12 cellular contexts compared by ENCODE assay signal in genomic region chr6:153108320-153108719, GRCh38. TPM values are rescaled to one million over a fixed set of nuclear protein-coding genes. Genes with fewer than 3 reads are reported as not detected.
DNase-seq lines count a peak whose midpoint lies in the region; ATAC-seq, FAIRE-seq and TF ChIP-seq lines count a peak whose summit lies in the region.
"Had no signal": no experiment of that assay in that cellular context is flagged by ENCODE, and none has a peak within 500 bp of the region (broad histone marks: within the 10 kb centered on the region; RNA-seq: fewer than 3 reads in every experiment).

No MANE protein-coding gene starts in this region.

- no peak overlapping the region for H3K4me2 ChIP-seq in PC-3 (ENCODE audit: low read length)
- no peak overlapping the region for H3K4me2 ChIP-seq in H1 (ENCODE audit: insufficient read depth in 1 of 2, low read depth in 2 of 2, low read length in 2 of 2)

- no peaks in the 10 kb centered on the region for H3K27me3 Mint-ChIP-seq in osteocyte (ENCODE audit: unreplicated experiment)
- peaks cover 29% of the 10 kb centered on the region for H3K27me3 Mint-ChIP-seq in activated T-cell treated with anti-CD3 and anti-CD28 coated beads, Interleukin-2, amount 50 U/mL, for 24 hours

- H3K27me3 ChIP-seq in PC-3 (ENCODE audit: low read length): no peaks in the 10 kb centered on the region
- H3K27me3 ChIP-seq in H1 (replicated peaks in 1 of 4; ENCODE audit: control insufficient read depth in 3 of 4, extremely low read depth in 1 of 4, insufficient read depth in 3 of 4, low read length in 3 of 4): no peaks in the 10 kb centered on the region
- H3K27me3 ChIP-seq: esophagus muscularis mucosa, sigmoid colon had no signal

- H2BK15ac ChIP-seq in H1 (ENCODE audit: low read length): no peak overlapping the region

- H4K20me1 ChIP-seq in PC-3 (ENCODE audit: low read length) (no peaks in the 10 kb centered on the region), H1 (replicated peaks in 1 of 2; ENCODE audit: control insufficient read depth in 1 of 2, insufficient read depth in 2 of 2, low read length in 2 of 2) (no peaks in the 10 kb centered on the region)

- H3K9me3 ChIP-seq in PC-3 (ENCODE audit: low read length): no peaks in the 10 kb centered on the region
- 0 out of 4 replicates have a peak, but pooled peaks cover 0 to 3% of the 10 kb centered on the region in 2 experiments for H3K9me3 ChIP-seq in H1 (ENCODE audit: insufficient read depth in 2 of 2, low read depth in 1 of 2, low read length in 1 of 2)
- H3K9me3 ChIP-seq: lower lobe of right lung, sigmoid colon had no signal

- H3K79me2 ChIP-seq in PC-3 (ENCODE audit: low read length) (no peaks in the 10 kb centered on the region), H1 (ENCODE audit: control insufficient read depth in 1 of 2, insufficient read depth in 2 of 2, low read length in 2 of 2) (peaks cover 0 to 5% of the 10 kb centered on the region in 2 experiments; a peak in 1 of 4 replicates)

- TF ChIP-seq CTCF in PC-3 (conservative IDR thresholded peaks at IDR 0.05; ENCODE audit: low read depth, low read length): peak; percentile 64
- TF ChIP-seq CTCF in H1 (IDR thresholded peaks at IDR 0.05; ENCODE audit: control extremely low read depth in 1 of 3, insufficient read depth in 1 of 3, low read depth in 1 of 3, low read length in 3 of 3): peak in 1 of 3 experiments; percentile 31; a peak in 2 of 4 replicates
- peak; percentile 55 for TF ChIP-seq CTCF in osteocyte (IDR thresholded peaks at IDR 0.05)

- H3K18ac ChIP-seq in H1 (ENCODE audit: extremely low read depth, low read length): no peak overlapping the region

- H2BK5ac ChIP-seq in H1 (ENCODE audit: low read depth, low read length): no peak overlapping the region

- H3K9me3 Mint-ChIP-seq in osteocyte (ENCODE audit: unreplicated experiment): peaks cover 13% of the 10 kb centered on the region
- H3K9me3 Mint-ChIP-seq in activated T-cell treated with anti-CD3 and anti-CD28 coated beads, Interleukin-2, amount 50 U/mL, for 24 hours: peaks cover 6% of the 10 kb centered on the region

- H3K4me3 Mint-ChIP-seq in osteocyte (ENCODE audit: unreplicated experiment): no peak overlapping the region
- no peak overlapping the region for H3K4me3 Mint-ChIP-seq in activated T-cell treated with anti-CD3 and anti-CD28 coated beads, Interleukin-2, amount 50 U/mL, for 24 hours

- CTCF ChIA-PET in PC-3 (lab: Charles Lee) (interaction anchor here (0.9 to 1.0 kb wide), 2 partner anchors 19 to 76 kb away, joined by 4 read pairs; no protein-coding TSS in a partner anchor), H1 (lab: Charles Lee; ENCODE audit: partially characterized antibody) (interaction anchor here (0.6 to 3.4 kb wide), 11 partner anchors 11 to 85 kb away, joined by 3 to 14 read pairs (median 4); no protein-coding TSS in a partner anchor)

- H3K36me3 ChIP-seq in PC-3 (ENCODE audit: low read depth, low read length) (no peaks in the 10 kb centered on the region), H1 (ENCODE audit: control insufficient read depth in 2 of 4, insufficient read depth in 4 of 4, low read length in 3 of 4) (no peaks in the 10 kb centered on the region)
- H3K36me3 ChIP-seq: esophagus muscularis mucosa, lower lobe of right lung, sigmoid colon had no signal

- H3K4ac ChIP-seq in H1 (replicated peaks; ENCODE audit: insufficient read length, low read depth, low read length): no peak overlapping the region

- no peak overlapping the region for H3K9ac ChIP-seq in PC-3 (ENCODE audit: low read length)
- H3K9ac ChIP-seq in H1 (replicated peaks in 1 of 4; ENCODE audit: extremely low read depth in 1 of 4, low read depth in 3 of 4, low read length in 3 of 4): no peak overlapping the region

- H3K56ac ChIP-seq in H1 (replicated peaks; ENCODE audit: insufficient read length, low read depth, low read length): no peak overlapping the region

- TF ChIP-seq POLR2A in H1 (IDR thresholded peaks at IDR 0.05; ENCODE audit: control extremely low read depth in 1 of 2, low read depth in 2 of 2, low read length in 2 of 2): no peak

- H3K4me1 ChIP-seq in PC-3 (ENCODE audit: insufficient read depth, low read length): no peaks in the 10 kb centered on the region
- peaks cover 0 to 6% (median 2%) of the 10 kb centered on the region in 4 experiments; a peak in 4 of 7 replicates for H3K4me1 ChIP-seq in H1 (replicated peaks in 1 of 4; ENCODE audit: control insufficient read depth in 3 of 4, insufficient read depth in 4 of 4, low read length in 3 of 4)
- H3K4me1 ChIP-seq: lower lobe of right lung had no signal

- H3K9me2 ChIP-seq in PC-3 (replicated peaks; ENCODE audit: low read length): no peaks in the 10 kb centered on the region

- H3K36me3 Mint-ChIP-seq in osteocyte (ENCODE audit: unreplicated experiment): peaks cover 6% of the 10 kb centered on the region
- no peaks in the 10 kb centered on the region for H3K36me3 Mint-ChIP-seq in activated T-cell treated with anti-CD3 and anti-CD28 coated beads, Interleukin-2, amount 50 U/mL, for 24 hours (ENCODE audit: low read depth)

- POLR2A ChIA-PET in PC-3 (lab: Charles Lee; ENCODE audit: unreplicated experiment): no interaction called here
- POLR2A ChIA-PET in H1 (lab: Charles Lee; ENCODE audit: partially characterized antibody): no interaction called here

- peak; percentile 45; the same call in 1 of the 2 replicates for ATAC-seq in PC-3
- ATAC-seq in HG03457 (IDR thresholded peaks at IDR 0.05; ENCODE audit: unreplicated experiment): no peak
- ATAC-seq in GM21515 (IDR thresholded peaks at IDR 0.05; ENCODE audit: unreplicated experiment): no peak
- ATAC-seq: lower lobe of right lung had no signal

- H4K91ac ChIP-seq in H1 (replicated peaks; ENCODE audit: insufficient read length, low read length): no peak overlapping the region

- no peak overlapping the region for H2BK20ac ChIP-seq in H1 (ENCODE audit: low read length)

- H3F3A ChIP-seq in PC-3 (ENCODE audit: low read length, unreplicated experiment): no peaks in the 10 kb centered on the region

- intact Hi-C loops in PC-3 (cut with micrococcal nuclease): loop anchor here (1.0 to 5.0 kb wide), 3 partner anchors 18 to 204 kb away; no protein-coding TSS in a partner anchor

- H3K4me1 Mint-ChIP-seq in osteocyte (ENCODE audit: unreplicated experiment): peaks cover 6% of the 10 kb centered on the region
- H3K4me1 Mint-ChIP-seq in activated T-cell treated with anti-CD3 and anti-CD28 coated beads, Interleukin-2, amount 50 U/mL, for 24 hours (ENCODE audit: low read depth): no peaks in the 10 kb centered on the region

- FAIRE-seq in H1 (lab: Jason Lieb, UNC): no peak
- FAIRE-seq: TTC549 had no signal

- H2AK5ac ChIP-seq in H1 (ENCODE audit: low read depth, low read length): no peak overlapping the region

- BruUV-seq in PC-3 (replicated peaks; lab: Mats Ljungman, UMichigan): no TSS peak

- no peak overlapping the region for H4K8ac ChIP-seq in H1 (ENCODE audit: extremely low read depth, insufficient read depth, low read length)

- H3K23ac ChIP-seq in H1 (ENCODE audit: insufficient read length): no peak overlapping the region

- TF ChIP-seq EP300 in H1 (IDR thresholded peaks at IDR 0.05; ENCODE audit: borderline replicate concordance in 1 of 2, low read depth in 2 of 2, low read length in 2 of 2): no peak

- no peaks in the 10 kb centered on the region for H3K79me1 ChIP-seq in H1 (ENCODE audit: low read depth, low read length)

- no peaks in the 10 kb centered on the region for H3K23me2 ChIP-seq in H1 (ENCODE audit: low read depth, low read length)

- no peak overlapping the region for H3K27ac ChIP-seq in PC-3 (ENCODE audit: low read length)
- no peak overlapping the region for H3K27ac ChIP-seq in H1 (ENCODE audit: low read depth, low read length)
- H3K27ac ChIP-seq: esophagus muscularis mucosa, lower lobe of right lung, sigmoid colon had no signal

- no peak overlapping the region for H4K5ac ChIP-seq in H1 (ENCODE audit: insufficient read length, low read depth, low read length)

- H2BK120ac ChIP-seq in H1 (replicated peaks; ENCODE audit: low read depth, low read length): no peak overlapping the region

- H3K14ac ChIP-seq in H1 (ENCODE audit: insufficient read length): no peak overlapping the region

- peak; percentile 62 for DNase-seq in ELR (ENCODE audit: low read depth)
- peak; percentile 50 for DNase-seq in PC-3
- DNase-seq in H1 (ENCODE audit: low read depth in 1 of 2, low spot score in 2 of 2): no peak
- no peak for DNase-seq in osteocyte (ENCODE audit: extremely low spot score, unreplicated experiment)
- DNase-seq in activated T-cell treated with anti-CD3 and anti-CD28 coated beads, Interleukin-2, amount 50 U/mL, for 24 hours: no peak
- DNase-seq: activated gamma-delta T cell treated with Interleukin-2 at 50 U/mL for 16 hours, lower lobe of right lung, sigmoid colon had no signal

- H3K27ac Mint-ChIP-seq in osteocyte (ENCODE audit: unreplicated experiment): no peak overlapping the region
- no peak overlapping the region for H3K27ac Mint-ChIP-seq in activated T-cell treated with anti-CD3 and anti-CD28 coated beads, Interleukin-2, amount 50 U/mL, for 24 hours

- TF ChIP-seq RAD21 in H1 (IDR thresholded peaks at IDR 0.05 in 1 of 2, conservative IDR thresholded peaks at IDR 0.05 in 1 of 2; ENCODE audit: low read depth in 2 of 2, low read length in 2 of 2): peak; percentile 51 to 53

- H3K4me3 ChIP-seq in PC-3 (ENCODE audit: low read length) (no peak overlapping the region), H1 (ENCODE audit: extremely low read depth in 1 of 4, insufficient read depth in 2 of 4, low read depth in 3 of 4, low read length in 4 of 4) (no peak overlapping the region)
- H3K4me3 ChIP-seq: esophagus muscularis mucosa, lower lobe of right lung, sigmoid colon had no signal

- no peak overlapping the region for H2AFZ ChIP-seq in PC-3 (ENCODE audit: low read length)
- H2AFZ ChIP-seq in H1 (ENCODE audit: low read length): no peak overlapping the region

- H2BK12ac ChIP-seq in H1 (ENCODE audit: low read depth, low read length): no peak overlapping the region

TF ChIP-seq in H1, 55 proteins besides CTCF, POLR2A, EP300 and RAD21:
- TF ChIP-seq POU5F1 (IDR thresholded peaks at IDR 0.05; ENCODE audit: low read depth, low read length) (no peak), SUZ12 (IDR thresholded peaks at IDR 0.05; ENCODE audit: low read length) (no peak)

RNA-seq across cellular contexts. Expression of gene RGS17, which starts 22.8 kb away (rescaled TPM):
- total RNA-seq in PC-3 (2014; rRNA removed) (0.40 and 1.4 TPM in 2 replicates), osteocyte (2.9 and 3.1 TPM in 2 replicates)
- total RNA-seq in H1 (2021; fragmentation: NEBNext Ultra II Directional; extraction: Animal tissue kit (Norgen Biotek cat#: 25700)): 10.7 and 12.2 TPM in 2 replicates
- 2.0 and 2.3 TPM in 2 replicates for polyA plus RNA-seq in H1 (2011; rRNA removed)
- 2.4 TPM for polyA plus RNA-seq in H1 (2011; cell fraction: cytosol; rRNA removed)
- 4.0 TPM for polyA plus RNA-seq in H1 (2011; cell fraction: nucleus; rRNA removed)
- 1.9 to 4.3 TPM (median 2.4 TPM) in 4 replicates for polyA plus RNA-seq in H1 (2012, experiment 1 of 2)
- polyA plus RNA-seq in H1 (2012, experiment 2 of 2): 0.54 TPM
- polyA plus RNA-seq in H1 (2013, experiment 1 of 2): 11.1 TPM
- 9.0 TPM for polyA plus RNA-seq in H1 (2013, experiment 2 of 2)
- 6.2 and 6.8 TPM in 2 replicates for polyA minus RNA-seq in H1 (2011; rRNA and poly(A)+ RNA removed)
- 6.7 TPM for polyA minus RNA-seq in H1 (2011; cell fraction: cytosol; rRNA and poly(A)+ RNA removed)
- 18.0 TPM for polyA minus RNA-seq in H1 (2011; cell fraction: nucleus; rRNA and poly(A)+ RNA removed)

Comparison
In these comparisons a context has a peak if more than half of its experiments do, and no peak if none do; other contexts are left out.
1. DNase-seq: peak in ELR (single experiment) and PC-3 (single experiment); none in H1 (0 of 2), osteocyte (single experiment) and activated T-cell treated with anti-CD3 and anti-CD28 coated beads, Interleukin-2, amount 50 U/mL, for 24 hours (single experiment).